Comparison of ENCODE assay signal across 30 cellular contexts in genomic region chr19:7773841-7774240, GRCh38. TPM values are rescaled to one million over a fixed set of nuclear protein-coding genes. Genes with fewer than 3 reads are reported as not detected.
"Had no signal": no experiment of that assay in that cellular context is flagged by ENCODE, and none has a peak within 500 bp of the region (broad histone marks: within the 10 kb centered on the region; RNA-seq: fewer than 3 reads in every experiment).

No MANE protein-coding gene starts in this region.

- H3K36me3 Mint-ChIP-seq: activated CD8-positive, alpha-beta memory T cell treated with anti-CD3 and anti-CD28 coated beads, Interleukin-2, amount 10 ng/mL, durations not matched to agents 7 days and 5 days; activated naive CD4-positive, alpha-beta T cell treated with anti-CD3 and anti-CD28 coated beads, Interleukin-2, amount 50 U/mL, for 24 hours; mesothelial cell of epicardium; naive thymus-derived CD8-positive, alpha-beta T cell; neural progenitor cell had no signal

- H3K27ac Mint-ChIP-seq: activated CD8-positive, alpha-beta memory T cell treated with anti-CD3 and anti-CD28 coated beads, Interleukin-2, amount 10 ng/mL, durations not matched to agents 7 days and 5 days; activated naive CD4-positive, alpha-beta T cell treated with anti-CD3 and anti-CD28 coated beads, Interleukin-2, amount 50 U/mL, for 24 hours; mesothelial cell of epicardium; neural progenitor cell; stimulated activated effector memory CD8-positive, alpha-beta T cell treated with anti-CD3 and anti-CD28 coated beads, Interleukin-12 subunit alpha, Interleukin-12 subunit beta, amount 100 ng/mL, for 72 hours; T-helper 2 cell treated with Interferon-gamma antibody and Interleukin-4, amounts not matched to agents 5 μg/mL and 100 μg/mL, for 36 hours had no signal

- H3K4me3 ChIP-seq: coronary artery, left lung, lung, neural progenitor cell, tibial nerve, uterus had no signal

- H3K27me3 Mint-ChIP-seq: activated naive CD4-positive, alpha-beta T cell treated with anti-CD3 and anti-CD28 coated beads, Interleukin-2, amount 50 U/mL, for 24 hours had no signal

- H3K9me3 Mint-ChIP-seq: activated CD8-positive, alpha-beta T cell treated with anti-CD3 and anti-CD28 coated beads for 36 hours; activated naive CD4-positive, alpha-beta T cell treated with anti-CD3 and anti-CD28 coated beads, Interleukin-2, amount 50 U/mL, for 24 hours; mesothelial cell of epicardium; naive thymus-derived CD8-positive, alpha-beta T cell; stimulated activated effector memory CD8-positive, alpha-beta T cell treated with anti-CD3 and anti-CD28 coated beads, Interleukin-12 subunit alpha, Interleukin-12 subunit beta, amount 100 ng/mL, for 72 hours; stimulated activated naive CD8-positive, alpha-beta T cell treated with anti-CD3 and anti-CD28 coated beads, Interleukin-15, amount 100 ng/mL, for 72 hours; T-helper 2 cell treated with Interferon-gamma antibody and Interleukin-4, amounts not matched to agents 5 μg/mL and 100 μg/mL, for 36 hours had no signal

- H3K27me3 ChIP-seq: left lung, neural progenitor cell, tibial nerve, uterus had no signal

- H2AFZ ChIP-seq: neural progenitor cell had no signal

- H3K9me3 ChIP-seq: left lung, tibial nerve, uterus had no signal

- H3K36me3 ChIP-seq: left lung, neural progenitor cell, tibial nerve, uterus had no signal

- H3K4me2 ChIP-seq: neural progenitor cell had no signal

- H3K27ac ChIP-seq: coronary artery, left lung, neural progenitor cell, tibial nerve, uterus, VCaP had no signal

- H3K4me1 ChIP-seq: tibial nerve, uterus had no signal

- ATAC-seq: activated CD4-positive, CD25-positive, alpha-beta regulatory T cell treated with anti-CD3 and anti-CD28 coated beads, Interleukin-2, amount 50 U/mL, for 24 hours; activated CD8-positive, alpha-beta memory T cell treated with anti-CD3 and anti-CD28 coated beads, Interleukin-2, amount 10 ng/mL, durations not matched to agents 7 days and 5 days; activated CD8-positive, alpha-beta T cell treated with anti-CD3 and anti-CD28 coated beads for 36 hours; naive thymus-derived CD8-positive, alpha-beta T cell; sciatic nerve; stimulated activated effector memory CD8-positive, alpha-beta T cell treated with anti-CD3 and anti-CD28 coated beads, Interleukin-12 subunit alpha, Interleukin-12 subunit beta, amount 100 ng/mL, for 72 hours; stimulated activated naive CD8-positive, alpha-beta T cell treated with anti-CD3 and anti-CD28 coated beads, Interleukin-15, amount 100 ng/mL, for 72 hours had no signal

- FAIRE-seq: astrocyte, small intestine had no signal

- H3K4me3 Mint-ChIP-seq: activated CD4-positive, alpha-beta T cell treated with anti-CD3 and anti-CD28 coated beads, Interleukin-2, amount 10 ng/mL, durations not matched to agents 24 days and 14 days; activated CD8-positive, alpha-beta memory T cell treated with anti-CD3 and anti-CD28 coated beads, Interleukin-2, amount 10 ng/mL, durations not matched to agents 7 days and 5 days; mesothelial cell of epicardium; neural progenitor cell; T-helper 2 cell treated with Interferon-gamma antibody and Interleukin-4, amounts not matched to agents 5 μg/mL and 100 μg/mL, for 36 hours had no signal

- H3K9ac ChIP-seq: neural progenitor cell had no signal

- DNase-seq: activated CD4-positive, alpha-beta T cell treated with anti-CD3 and anti-CD28 coated beads, Interleukin-2, amount 10 ng/mL, durations not matched to agents 24 days and 14 days; activated CD8-positive, alpha-beta memory T cell treated with anti-CD3 and anti-CD28 coated beads, Interleukin-2, amount 10 ng/mL, durations not matched to agents 7 days and 5 days; activated CD8-positive, alpha-beta T cell treated with anti-CD3 and anti-CD28 coated beads for 36 hours; activated effector memory CD4-positive, alpha-beta T cell treated with anti-CD3 and anti-CD28 coated beads, Interleukin-2, amount 50 U/mL, for 16 hours; activated T-cell treated with anti-CD3 and anti-CD28 coated beads for 4 hours; cerebellar nuclear complex; erythroblast; foreskin fibroblast; kidney glomerular epithelial cell; left lung; naive thymus-derived CD8-positive, alpha-beta T cell; small intestine; stimulated activated CD4-positive, alpha-beta T cell treated with anti-CD3 and anti-CD28 coated beads, Interleukin-2, amount 100 ng/mL, for 24 hours; stimulated activated naive CD8-positive, alpha-beta T cell treated with anti-CD3 and anti-CD28 coated beads, Interleukin-15, amount 100 ng/mL, for 72 hours; uterus had no signal

RNA-seq across cellular contexts. Expression of gene CLEC4M, which starts 10.8 kb away (rescaled TPM):
- total RNA-seq: activated CD4-positive, alpha-beta T cell treated with anti-CD3 and anti-CD28 coated beads, Interleukin-2, amount 10 ng/mL, durations not matched to agents 24 days and 14 days; activated CD8-positive, alpha-beta memory T cell treated with anti-CD3 and anti-CD28 coated beads, Interleukin-2, amount 10 ng/mL, durations not matched to agents 7 days and 5 days; activated CD8-positive, alpha-beta T cell treated with anti-CD3 and anti-CD28 coated beads for 36 hours; astrocyte; fibroblast of lung; naive thymus-derived CD8-positive, alpha-beta T cell; renal cortical epithelial cell; sciatic nerve had no signal
- polyA plus RNA-seq: fibroblast of lung; naive thymus-derived CD8-positive, alpha-beta T cell had no signal

RNA-seq across cellular contexts. Expression of gene CD209, which starts 26.5 kb away (rescaled TPM):
- total RNA-seq: activated CD4-positive, alpha-beta T cell treated with anti-CD3 and anti-CD28 coated beads, Interleukin-2, amount 10 ng/mL, durations not matched to agents 24 days and 14 days; activated CD8-positive, alpha-beta memory T cell treated with anti-CD3 and anti-CD28 coated beads, Interleukin-2, amount 10 ng/mL, durations not matched to agents 7 days and 5 days; activated CD8-positive, alpha-beta T cell treated with anti-CD3 and anti-CD28 coated beads for 36 hours; astrocyte; fibroblast of lung; glomerular endothelial cell; mesothelial cell of epicardium had no signal
- polyA plus RNA-seq: fibroblast of lung; naive thymus-derived CD8-positive, alpha-beta T cell had no signal

RNA-seq across cellular contexts. Expression of gene CLEC4G, which starts 41.9 kb away (rescaled TPM):
- total RNA-seq: activated CD4-positive, alpha-beta T cell treated with anti-CD3 and anti-CD28 coated beads, Interleukin-2, amount 10 ng/mL, durations not matched to agents 24 days and 14 days; activated CD8-positive, alpha-beta memory T cell treated with anti-CD3 and anti-CD28 coated beads, Interleukin-2, amount 10 ng/mL, durations not matched to agents 7 days and 5 days; activated CD8-positive, alpha-beta T cell treated with anti-CD3 and anti-CD28 coated beads for 36 hours; astrocyte; fibroblast of lung; glomerular endothelial cell; mesothelial cell of epicardium; naive thymus-derived CD8-positive, alpha-beta T cell; renal cortical epithelial cell; uterus had no signal
- polyA plus RNA-seq: fibroblast of lung; naive thymus-derived CD8-positive, alpha-beta T cell had no signal
